Comparison of ENCODE assay signal across 10 cellular contexts in genomic region chr9:111986035-111986556, GRCh38.
DNase-seq lines count a peak whose midpoint lies in the region; ATAC-seq and TF ChIP-seq lines count a peak whose summit lies in the region.
"Had no signal": no experiment of that assay in that cellular context is flagged by ENCODE, and none has a peak within 500 bp of the region (broad histone marks: within the 10 kb centered on the region; RNA-seq: fewer than 3 reads in every experiment).

No MANE protein-coding gene starts in this region.

- CTCF ChIA-PET in activated B cell treated with CpG ODN at 0.5 μM for 24 hours (lab: Charles Lee): interaction anchor here (1.1 to 1.6 kb wide), 2 partner anchors 47 to 49 kb away, joined by 4 to 6 read pairs; no protein-coding TSS in a partner anchor

- H3K4me1 Mint-ChIP-seq in activated B cell treated with CpG ODN at 0.5 μM for 24 hours: peaks cover 62% of the 10 kb centered on the region
- H3K4me1 Mint-ChIP-seq in activated T-helper 2 cell treated with anti-CD3 and anti-CD28 coated beads, Interferon-gamma antibody, Interleukin-2, Interleukin-4, amounts not matched to agents 10 μg/mL and 5 μg/mL and 100 μg/mL, durations not matched to agents 14 hours and 24 hours and 36 hours (ENCODE audit: low read depth): peaks cover 15% of the 10 kb centered on the region

- ATAC-seq in activated B cell treated with CpG ODN at 0.5 μM for 24 hours (ENCODE audit: low read depth): no peak
- no peak for ATAC-seq in HG02981 (IDR thresholded peaks at IDR 0.05; ENCODE audit: unreplicated experiment)
- ATAC-seq: activated CD4-positive, CD25-positive, alpha-beta regulatory T cell treated with anti-CD3 and anti-CD28 coated beads, Interleukin-2, amount 50 U/mL, for 24 hours had no signal

- TF ChIP-seq CTCF in GM12865 (IDR thresholded peaks at IDR 0.05; ENCODE audit: insufficient read depth, low read depth, low read length, missing control alignments) (no peak), activated B cell treated with CpG ODN at 0.5 μM for 24 hours (IDR thresholded peaks at IDR 0.05) (no peak), fibroblast of the aortic adventitia (IDR thresholded peaks at IDR 0.05; ENCODE audit: insufficient read depth, low read length) (no peak)

- H3K27ac Mint-ChIP-seq in activated B cell treated with CpG ODN at 0.5 μM for 24 hours: peak overlapping the region; percentile 90
- no peak overlapping the region for H3K27ac Mint-ChIP-seq in activated T-helper 2 cell treated with anti-CD3 and anti-CD28 coated beads, Interferon-gamma antibody, Interleukin-2, Interleukin-4, amounts not matched to agents 10 μg/mL and 5 μg/mL and 100 μg/mL, durations not matched to agents 14 hours and 24 hours and 36 hours
- H3K27ac Mint-ChIP-seq: CD4-positive, alpha-beta T cell had no signal

- H3K27me3 ChIP-seq in skeletal muscle tissue (ENCODE audit: control insufficient read depth in 3 of 3, insufficient read depth in 3 of 3, low read length in 3 of 3): peaks cover 0 to 3% (median 0%) of the 10 kb centered on the region in 3 donors

- no peaks in the 10 kb centered on the region for H3K36me3 ChIP-seq in skeletal muscle tissue (ENCODE audit: control insufficient read depth in 3 of 3, insufficient read depth in 3 of 3, low read length in 3 of 3)

- intact Hi-C loops in activated B cell treated with CpG ODN at 0.5 μM for 24 hours (cut with micrococcal nuclease): no loop called here
- intact Hi-C loops in activated T-helper 2 cell treated with anti-CD3 and anti-CD28 coated beads, Interferon-gamma antibody, Interleukin-2, Interleukin-4, amounts not matched to agents 10 μg/mL and 5 μg/mL and 100 μg/mL, durations not matched to agents 14 hours and 24 hours and 36 hours (cut with micrococcal nuclease): no loop called here

- H3K4me3 Mint-ChIP-seq in activated B cell treated with CpG ODN at 0.5 μM for 24 hours: peak overlapping the region; percentile 3
- no peak overlapping the region for H3K4me3 Mint-ChIP-seq in activated T-helper 2 cell treated with anti-CD3 and anti-CD28 coated beads, Interferon-gamma antibody, Interleukin-2, Interleukin-4, amounts not matched to agents 10 μg/mL and 5 μg/mL and 100 μg/mL, durations not matched to agents 14 hours and 24 hours and 36 hours (ENCODE audit: low read depth)
- H3K4me3 Mint-ChIP-seq: CD4-positive, alpha-beta T cell had no signal

- H3K36me3 Mint-ChIP-seq in activated B cell treated with CpG ODN at 0.5 μM for 24 hours (ENCODE audit: low read depth): no peaks in the 10 kb centered on the region
- no peaks in the 10 kb centered on the region for H3K36me3 Mint-ChIP-seq in activated T-helper 2 cell treated with anti-CD3 and anti-CD28 coated beads, Interferon-gamma antibody, Interleukin-2, Interleukin-4, amounts not matched to agents 10 μg/mL and 5 μg/mL and 100 μg/mL, durations not matched to agents 14 hours and 24 hours and 36 hours (ENCODE audit: low read depth)

- H3K9me3 ChIP-seq in skeletal muscle tissue (ENCODE audit: control insufficient read depth in 3 of 3, low read length in 3 of 3): no peaks in the 10 kb centered on the region

- H3K27ac ChIP-seq in skeletal muscle tissue (ENCODE audit: low read depth, low read length): peak overlapping the region; percentile 60

- no peaks in the 10 kb centered on the region for H3K9me3 Mint-ChIP-seq in activated B cell treated with CpG ODN at 0.5 μM for 24 hours
- H3K9me3 Mint-ChIP-seq in activated T-helper 2 cell treated with anti-CD3 and anti-CD28 coated beads, Interferon-gamma antibody, Interleukin-2, Interleukin-4, amounts not matched to agents 10 μg/mL and 5 μg/mL and 100 μg/mL, durations not matched to agents 14 hours and 24 hours and 36 hours: peaks cover 3% of the 10 kb centered on the region
- H3K9me3 Mint-ChIP-seq: CD4-positive, alpha-beta T cell had no signal

- POLR2A ChIA-PET in activated B cell treated with CpG ODN at 0.5 μM for 24 hours (lab: Charles Lee): interaction anchor here (0.7 to 7.2 kb wide), 12 partner anchors 8 to 390 kb away, joined by 4 to 120 read pairs (median 23); partner anchors contain the start of gene UGCG

- H3K27me3 Mint-ChIP-seq in activated B cell treated with CpG ODN at 0.5 μM for 24 hours: no peaks in the 10 kb centered on the region
- H3K27me3 Mint-ChIP-seq in activated T-helper 2 cell treated with anti-CD3 and anti-CD28 coated beads, Interferon-gamma antibody, Interleukin-2, Interleukin-4, amounts not matched to agents 10 μg/mL and 5 μg/mL and 100 μg/mL, durations not matched to agents 14 hours and 24 hours and 36 hours (ENCODE audit: low read depth): peaks cover 15% of the 10 kb centered on the region
- H3K27me3 Mint-ChIP-seq: CD4-positive, alpha-beta T cell had no signal

- DNase-seq in GM12865 (ENCODE audit: low read depth) (peak; percentile 43), activated B cell treated with CpG ODN at 0.5 μM for 24 hours (no peak), fibroblast of the aortic adventitia (ENCODE audit: low read depth) (peak; percentile 41), kidney glomerular epithelial cell (lab: John Stamatoyannopoulos, UW) (no peak)
- no peak for DNase-seq in activated T-helper 2 cell treated with anti-CD3 and anti-CD28 coated beads, Interferon-gamma antibody, Interleukin-2, Interleukin-4, amounts not matched to agents 10 μg/mL and 5 μg/mL and 100 μg/mL, durations not matched to agents 14 hours and 24 hours and 36 hours (ENCODE audit: low spot score)
- DNase-seq: CD4-positive, alpha-beta T cell; GF-D8 had no signal

- no peak overlapping the region for H3K9ac ChIP-seq in skeletal muscle tissue (ENCODE audit: low read depth in 1 of 3, low read length in 3 of 3)

- H3K4me1 ChIP-seq in skeletal muscle tissue (ENCODE audit: control insufficient read depth in 3 of 3, insufficient read depth in 3 of 3, low read length in 3 of 3): peaks cover 0 to 4% (median 3%) of the 10 kb centered on the region in 3 donors

- H3K4me3 ChIP-seq in GM12865 (ENCODE audit: low read depth, low read length) (no peak overlapping the region), fibroblast of the aortic adventitia (ENCODE audit: low read depth, low read length) (no peak overlapping the region), skeletal muscle tissue (ENCODE audit: low read length in 3 of 3) (no peak overlapping the region)

Comparison
In these comparisons a context has a peak if more than half of its experiments do, and no peak if none do; other contexts are left out.
1. DNase-seq: peak in GM12865 (single experiment) and fibroblast of the aortic adventitia (single experiment); none in activated B cell treated with CpG ODN at 0.5 μM for 24 hours (single experiment), activated T-helper 2 cell treated with anti-CD3 and anti-CD28 coated beads, Interferon-gamma antibody, Interleukin-2, Interleukin-4, amounts not matched to agents 10 μg/mL and 5 μg/mL and 100 μg/mL, durations not matched to agents 14 hours and 24 hours and 36 hours (single experiment) and kidney glomerular epithelial cell (single experiment).